ENCODE assay signal across 9 cellular contexts in the genomic region with DNA sequence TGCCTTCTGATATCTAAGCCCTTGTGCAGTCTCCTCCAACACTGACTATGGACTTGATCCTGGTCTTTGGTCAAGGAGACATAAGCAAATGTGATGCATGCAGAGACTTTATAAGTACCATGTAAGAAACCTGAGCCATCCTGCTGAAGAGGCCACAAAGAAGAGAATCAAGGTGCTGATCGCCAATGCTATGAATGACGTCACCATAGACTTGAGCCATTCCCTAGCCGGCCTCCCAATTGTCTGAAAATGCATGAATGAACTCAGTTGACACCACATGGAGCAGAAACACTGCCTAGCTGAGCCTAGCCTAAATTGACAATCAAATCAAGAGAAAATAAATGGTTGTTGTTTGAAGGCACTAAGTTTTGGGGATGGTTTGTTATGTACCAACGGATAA. TPM values are rescaled to one million over a fixed set of nuclear protein-coding genes. Genes with fewer than 3 reads are reported as not detected.
"Had no signal": no experiment of that assay in that cellular context is flagged by ENCODE, and none has a peak within 500 bp of the region (broad histone marks: within the 10 kb centered on the region; RNA-seq: fewer than 3 reads in every experiment).

No MANE protein-coding gene starts in this region.

- ATAC-seq: GM12878 had no signal

- FAIRE-seq: G401.6, GM12878, GM12891, GM12892, GM18507, GM19239 had no signal

- H3K4me3 ChIP-seq: GM12878 had no signal

- DNase-seq: GDM1, GF-D8 had no signal

RNA-seq across cellular contexts. Expression of gene CERS3, which starts 51.9 kb away (rescaled TPM):
- total RNA-seq: G401, GM12878 had no signal
- polyA plus RNA-seq: GM12878 had no signal
